23 cellular contexts compared by ENCODE assay signal in genomic region chr14:35079742-35080141, GRCh38.
"Had no signal": no experiment of that assay in that cellular context is flagged by ENCODE, and none has a peak within 500 bp of the region (broad histone marks: within the 10 kb centered on the region; RNA-seq: fewer than 3 reads in every experiment).

No MANE protein-coding gene starts in this region.

- H3K4me1 Mint-ChIP-seq: immature natural killer cell; memory B cell; naive B cell; neural progenitor cell; stimulated activated memory B cell treated with anti-CD40 and anti-IgM and Interleukin-4, amounts not matched to agents 10 μg/mL and 1 μg/mL and 100 μg/mL, for 72 hours had no signal

- H3K27ac Mint-ChIP-seq: immature natural killer cell; memory B cell; natural killer cell treated with Interleukin-12 subunit alpha and Interleukin-12 subunit beta and Interleukin-15 and Interleukin-18, amount 100 ng/mL, for 72 hours; neural progenitor cell; stimulated activated memory B cell treated with anti-CD40 and anti-IgM and Interleukin-4, amounts not matched to agents 10 μg/mL and 1 μg/mL and 100 μg/mL, for 72 hours had no signal

- H3K4me3 Mint-ChIP-seq: effector memory CD8-positive, alpha-beta T cell; immature natural killer cell; memory B cell; naive B cell; natural killer cell treated with Interleukin-12 subunit alpha and Interleukin-12 subunit beta and Interleukin-15 and Interleukin-18, amount 100 ng/mL, for 72 hours; neural progenitor cell; stimulated activated memory B cell treated with anti-CD40 and anti-IgM and Interleukin-4, amounts not matched to agents 10 μg/mL and 1 μg/mL and 100 μg/mL, for 72 hours had no signal

- H3K4me1 ChIP-seq: neural progenitor cell, prostate gland, right atrium auricular region, sigmoid colon, upper lobe of right lung, uterus had no signal

- H3K9me3 Mint-ChIP-seq: effector memory CD8-positive, alpha-beta T cell; immature natural killer cell; memory B cell; naive B cell; natural killer cell treated with Interleukin-12 subunit alpha and Interleukin-12 subunit beta and Interleukin-15 and Interleukin-18, amount 100 ng/mL, for 72 hours; neural progenitor cell; stimulated activated memory B cell treated with anti-CD40 and anti-IgM and Interleukin-4, amounts not matched to agents 10 μg/mL and 1 μg/mL and 100 μg/mL, for 72 hours had no signal

- H3K36me3 ChIP-seq: neural progenitor cell, prostate gland, uterus had no signal

- H3K27me3 Mint-ChIP-seq: effector memory CD8-positive, alpha-beta T cell; memory B cell; naive B cell; natural killer cell treated with Interleukin-12 subunit alpha and Interleukin-12 subunit beta and Interleukin-15 and Interleukin-18, amount 100 ng/mL, for 72 hours; stimulated activated memory B cell treated with anti-CD40 and anti-IgM and Interleukin-4, amounts not matched to agents 10 μg/mL and 1 μg/mL and 100 μg/mL, for 72 hours had no signal

- DNase-seq: cerebellar nuclear complex; cortex of kidney; effector memory CD8-positive, alpha-beta T cell; hypothalamus; immature natural killer cell; islet precursor cell; kidney glomerular epithelial cell; naive B cell; nucleus accumbens; sigmoid colon; stimulated activated CD4-positive, alpha-beta T cell treated with anti-CD3 and anti-CD28 coated beads, Interleukin-2, amount 100 ng/mL, for 24 hours; stimulated activated CD4-positive, alpha-beta T cell treated with anti-CD3 and anti-CD28 coated beads, Interleukin-4, amount 100 ng/mL, for 24 hours; stimulated activated naive CD8-positive, alpha-beta T cell treated with anti-CD3 and anti-CD28 coated beads, Interleukin-15, Interleukin-2, amounts not matched to agents 100 U/mL and 50 U/mL, for 24 hours; transverse colon; upper lobe of right lung; uterus had no signal

- H3K4me3 ChIP-seq: lung, neural progenitor cell, prostate gland, right atrium auricular region, sigmoid colon, transverse colon, upper lobe of right lung, uterus had no signal

- ATAC-seq: effector memory CD8-positive, alpha-beta T cell; natural killer cell treated with Interleukin-12 subunit alpha and Interleukin-12 subunit beta and Interleukin-15 and Interleukin-18, amount 100 ng/mL, for 72 hours; stimulated activated memory B cell treated with anti-CD40 and anti-IgM and Interleukin-4, amounts not matched to agents 10 μg/mL and 1 μg/mL and 100 μg/mL, for 72 hours; stimulated activated naive CD8-positive, alpha-beta T cell treated with anti-CD3 and anti-CD28 coated beads, Interleukin-15, Interleukin-2, amounts not matched to agents 100 U/mL and 50 U/mL, for 24 hours; upper lobe of right lung had no signal

- H3K9me3 ChIP-seq: prostate gland, right atrium auricular region, sigmoid colon, transverse colon, upper lobe of right lung, uterus had no signal
